8 cellular contexts compared by ENCODE assay signal in genomic region chr2:165587335-165587938, GRCh38.
A peak's percentile ranks its signal among the peaks of the same experiment; 100 is the strongest.
DNase-seq lines count a peak whose midpoint lies in the region; ATAC-seq lines count a peak whose summit lies in the region.
"Had no signal": no experiment of that assay in that cellular context is flagged by ENCODE, and none has a peak within 500 bp of the region (broad histone marks: within the 10 kb centered on the region; RNA-seq: fewer than 3 reads in every experiment).

No MANE protein-coding gene starts in this region.

- H3K9me3 Mint-ChIP-seq in stimulated activated memory B cell treated with anti-CD40 and anti-IgM and Interleukin-4, amounts not matched to agents 10 μg/mL and 1 μg/mL and 100 μg/mL, for 72 hours = peaks cover 6% of the 10 kb centered on the region
- peaks cover 3% of the 10 kb centered on the region for H3K9me3 Mint-ChIP-seq in activated CD4-positive, alpha-beta memory T cell treated with anti-CD3 and anti-CD28 coated beads for 36 hours

- ATAC-seq in GM19035 (IDR thresholded peaks at IDR 0.05; ENCODE audit: unreplicated experiment) = peak; percentile 70
- peak; percentile 58 for ATAC-seq in HG02678 (IDR thresholded peaks at IDR 0.05; ENCODE audit: unreplicated experiment)
- peak; percentile 69 for ATAC-seq in stimulated activated memory B cell treated with anti-CD40 and anti-IgM and Interleukin-4, amounts not matched to agents 10 μg/mL and 1 μg/mL and 100 μg/mL, for 72 hours

- POLR2A ChIA-PET in activated CD4-positive, alpha-beta memory T cell treated with anti-CD3 and anti-CD28 coated beads for 36 hours (lab: Charles Lee) = no interaction called here

- H3K27me3 Mint-ChIP-seq in stimulated activated memory B cell treated with anti-CD40 and anti-IgM and Interleukin-4, amounts not matched to agents 10 μg/mL and 1 μg/mL and 100 μg/mL, for 72 hours = peaks cover 9% of the 10 kb centered on the region
- H3K27me3 Mint-ChIP-seq in activated CD4-positive, alpha-beta memory T cell treated with anti-CD3 and anti-CD28 coated beads for 36 hours = no peaks in the 10 kb centered on the region

- peaks cover 5% of the 10 kb centered on the region for H3K36me3 Mint-ChIP-seq in stimulated activated memory B cell treated with anti-CD40 and anti-IgM and Interleukin-4, amounts not matched to agents 10 μg/mL and 1 μg/mL and 100 μg/mL, for 72 hours
- H3K36me3 Mint-ChIP-seq in activated CD4-positive, alpha-beta memory T cell treated with anti-CD3 and anti-CD28 coated beads for 36 hours = no peaks in the 10 kb centered on the region

- H3K4me1 Mint-ChIP-seq in stimulated activated memory B cell treated with anti-CD40 and anti-IgM and Interleukin-4, amounts not matched to agents 10 μg/mL and 1 μg/mL and 100 μg/mL, for 72 hours = peaks cover 13% of the 10 kb centered on the region
- no peaks in the 10 kb centered on the region for H3K4me1 Mint-ChIP-seq in activated CD4-positive, alpha-beta memory T cell treated with anti-CD3 and anti-CD28 coated beads for 36 hours (ENCODE audit: low read depth)

- DNase-seq in MV-4-11 (lab: John Stamatoyannopoulos, UW) (peak; percentile 86), AG20443 (ENCODE audit: low spot score) (no peak)
- DNase-seq in activated CD4-positive, alpha-beta memory T cell treated with anti-CD3 and anti-CD28 coated beads for 36 hours = no peak
- no peak for DNase-seq in effector CD8-positive, alpha-beta T cell (lab: John Stamatoyannopoulos, UW)
- DNase-seq: activated gamma-delta T cell treated with Interleukin-2 at 50 U/mL for 16 hours had no signal

- intact Hi-C loops in activated CD4-positive, alpha-beta memory T cell treated with anti-CD3 and anti-CD28 coated beads for 36 hours (cut with micrococcal nuclease) = no loop called here

- no peak overlapping the region for H3K4me3 Mint-ChIP-seq in stimulated activated memory B cell treated with anti-CD40 and anti-IgM and Interleukin-4, amounts not matched to agents 10 μg/mL and 1 μg/mL and 100 μg/mL, for 72 hours
- H3K4me3 Mint-ChIP-seq in activated CD4-positive, alpha-beta memory T cell treated with anti-CD3 and anti-CD28 coated beads for 36 hours = no peak overlapping the region

- H3K27ac Mint-ChIP-seq in stimulated activated memory B cell treated with anti-CD40 and anti-IgM and Interleukin-4, amounts not matched to agents 10 μg/mL and 1 μg/mL and 100 μg/mL, for 72 hours = peak overlapping the region; percentile 48
- H3K27ac Mint-ChIP-seq in activated CD4-positive, alpha-beta memory T cell treated with anti-CD3 and anti-CD28 coated beads for 36 hours = no peak overlapping the region

- CTCF ChIA-PET in activated CD4-positive, alpha-beta memory T cell treated with anti-CD3 and anti-CD28 coated beads for 36 hours (lab: Charles Lee) = no interaction called here
